In the genomic region with DNA sequence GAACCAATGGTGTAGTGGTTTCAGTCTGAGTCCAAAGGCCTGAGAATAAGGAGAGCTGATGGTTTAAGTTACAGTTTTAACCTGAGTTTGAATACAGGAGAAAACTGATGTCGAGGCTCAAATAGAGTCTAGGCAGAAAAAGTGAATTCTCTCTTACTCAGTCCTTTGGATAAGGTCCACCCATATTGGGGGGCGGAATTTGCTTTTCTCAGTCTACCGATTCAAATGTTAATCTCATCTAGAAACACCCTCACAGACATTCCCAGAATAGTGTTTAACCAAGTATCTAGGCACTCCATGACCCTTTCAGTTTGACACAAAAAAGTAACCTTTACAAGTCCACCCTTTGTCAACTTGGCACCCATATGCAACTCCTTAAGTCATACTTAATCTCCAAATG, we compare ENCODE assay signal across 1 cellular context.
TF ChIP-seq lines count a peak whose summit lies in the region.

No MANE protein-coding gene starts in this region.

TF ChIP-seq in GM23338, 12 proteins besides CTCF, POLR2A, EP300 and RAD21 (continued from another document):
- no peak for TF ChIP-seq ZNF462 (CRISPR knock-in tag; IDR thresholded peaks at IDR 0.05)
